Comparison of ENCODE assay signal across 7 cellular contexts in genomic region chr4:7103031-7103598, GRCh38. TPM values are rescaled to one million over a fixed set of nuclear protein-coding genes. Genes with fewer than 3 reads are reported as not detected.
DNase-seq lines count a peak whose midpoint lies in the region; ATAC-seq, FAIRE-seq and TF ChIP-seq lines count a peak whose summit lies in the region.

No MANE protein-coding gene starts in this region.

- no peaks in the 10 kb centered on the region for H3K4me1 ChIP-seq in breast epithelium
- H3K4me1 ChIP-seq in spleen: peaks cover 11 to 35% (median 28%) of the 10 kb centered on the region in 6 donors

- H3K27ac ChIP-seq in VCaP (peak overlapping the region; percentile 75), breast epithelium (peak overlapping the region; percentile 76 to 78), spleen (peak overlapping the region; percentile 58 to 89 (median 84))

- intact Hi-C loops in breast epithelium (cut with DNase I; ENCODE audit: low total_unique reads): no loop called here
- intact Hi-C loops in spleen (cut with DNase I; ENCODE audit: low total_unique reads): no loop called here

- H3K4me3 ChIP-seq in breast epithelium (peak overlapping the region; percentile 50 to 73 (median 57)), spleen (peak overlapping the region; percentile 37 to 80 (median 59))

- no peaks in the 10 kb centered on the region for H3K36me3 ChIP-seq in breast epithelium
- no peaks in the 10 kb centered on the region for H3K36me3 ChIP-seq in spleen

- WGBS in spleen, 5 donors: 0 to 1% (median 0%) methylated on average over 16 to 34 of the region's 34 CpGs

- peak; percentile 72 for FAIRE-seq in GM18507 (lab: Jason Lieb, UNC)

- peak; percentile 40 for TF ChIP-seq POLR2A in breast epithelium (IDR thresholded peaks at IDR 0.05)
- peak in 1 of 3 donors; percentile 17 for TF ChIP-seq POLR2A in spleen (IDR thresholded peaks at IDR 0.05)

- DNase-seq in GM18507 (ENCODE audit: extremely low spot score, insufficient read length, low read depth): peak; percentile 83
- DNase-seq in NCI-H2029 treated with DMSO at 0.1 percent for 48 hours (lab: John Stamatoyannopoulos, UW): peak; percentile 52
- DNase-seq in breast epithelium (ENCODE audit: low spot score in 2 of 2): peak; percentile 90 to 91
- DNase-seq in iris pigment epithelial cell (ENCODE audit: low read depth): peak; percentile 79
- DNase-seq in spleen: peak; percentile 94

- TF ChIP-seq CTCF in VCaP (conservative IDR thresholded peaks at IDR 0.05) (no peak), breast epithelium (IDR thresholded peaks at IDR 0.05) (no peak), spleen (IDR thresholded peaks at IDR 0.05 in 8 of 11, conservative IDR thresholded peaks at IDR 0.05 in 3 of 11) (no peak)

- no peaks in the 10 kb centered on the region for H3K9me3 ChIP-seq in breast epithelium
- H3K9me3 ChIP-seq in spleen: no peaks in the 10 kb centered on the region

- peak; percentile 74 for ATAC-seq in HG02870 (IDR thresholded peaks at IDR 0.05; ENCODE audit: unreplicated experiment)

- H3K27me3 ChIP-seq in breast epithelium: no peaks in the 10 kb centered on the region
- H3K27me3 ChIP-seq in spleen (replicated peaks in 1 of 7): no peaks in the 10 kb centered on the region

RNA-seq across cellular contexts. Expression of gene GRPEL1, which starts 35.3 kb away (rescaled TPM):
- total RNA-seq in breast epithelium: 10 to 100 TPM; 20.2 to 24.1 (median 22.6) TPM
- 10 to 100 TPM; 21.3 to 42.7 (median 32.7) TPM for total RNA-seq in spleen
- polyA plus RNA-seq in spleen: 10 to 100 TPM; 17.6 to 29.6 (median 23.8) TPM

RNA-seq across cellular contexts. Expression of gene TADA2B, which starts 59.9 kb away (rescaled TPM):
- total RNA-seq in breast epithelium (10 to 100 TPM; 16.4 to 22.7 (median 17.8) TPM), spleen (10 to 100 TPM; 22.6 to 32.2 (median 27.1) TPM)
- 10 to 100 TPM in 2 of 3 donors, 1 to 10 TPM in 1; 9.9 to 15.6 (median 10.8) TPM for polyA plus RNA-seq in spleen

Comparison
In these comparisons a context has a peak if more than half of its experiments do, and no peak if none do; other contexts are left out.
1. Peak in every context shown above with its lines: DNase-seq, ATAC-seq, H3K4me3 ChIP-seq and H3K27ac ChIP-seq.